9 cellular contexts compared by ENCODE assay signal in the genomic region with DNA sequence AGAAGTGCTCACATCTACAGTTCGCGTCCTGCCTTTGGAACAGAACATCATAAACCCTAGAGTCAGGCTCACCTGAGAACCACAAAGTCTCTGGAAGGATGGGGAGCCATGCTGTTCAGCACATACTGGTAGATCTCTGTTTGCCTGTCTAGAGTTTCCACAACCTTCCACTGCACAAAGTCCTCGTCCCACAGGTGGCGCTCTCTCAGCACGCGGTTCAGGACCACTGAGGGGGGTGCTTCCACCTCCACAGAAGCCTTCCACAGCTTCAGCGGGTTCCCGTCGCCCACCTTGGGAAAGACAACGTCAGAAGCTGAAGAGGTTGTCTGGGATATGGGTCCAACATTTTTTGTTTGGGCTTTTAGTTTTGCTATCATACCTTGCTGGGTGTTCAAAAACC.
A peak's percentile ranks its signal among the peaks of the same experiment; 100 is the strongest.
DNase-seq lines count a peak whose midpoint lies in the region; ATAC-seq and TF ChIP-seq lines count a peak whose summit lies in the region.
"Had no signal": no experiment of that assay in that cellular context is flagged by ENCODE, and none has a peak within 500 bp of the region (broad histone marks: within the 10 kb centered on the region; RNA-seq: fewer than 3 reads in every experiment).

No MANE protein-coding gene starts in this region.

- peaks cover 12% of the 10 kb centered on the region for H3K27me3 Mint-ChIP-seq in HFFc6 (ENCODE audit: insufficient read depth)
- no peaks in the 10 kb centered on the region for H3K27me3 Mint-ChIP-seq in MCF 10A (ENCODE audit: insufficient read depth, unreplicated experiment)

- H3K27ac ChIP-seq in osteoblast (ENCODE audit: low read depth, low read length): peak overlapping the region; percentile 82

- peaks cover 89% of the 10 kb centered on the region for H3K36me3 ChIP-seq in osteoblast (ENCODE audit: insufficient read depth, low read length)

- BruUV-seq in MCF 10A (replicated peaks; lab: Mats Ljungman, UMichigan): no TSS peak

- TF ChIP-seq CTCF in GM12864 (IDR thresholded peaks at IDR 0.05; ENCODE audit: low read depth, low read length, missing control alignments) (peak; percentile 82), HFFc6 (IDR thresholded peaks at IDR 0.05) (peak; percentile 72), MCF 10A (IDR thresholded peaks at IDR 0.05; ENCODE audit: unreplicated experiment) (no peak), osteoblast (IDR thresholded peaks at IDR 0.05; ENCODE audit: extremely low read depth, low read depth, low read length) (peak; percentile 28)

- no peaks in the 10 kb centered on the region for H3K9me3 ChIP-seq in osteoblast (ENCODE audit: low read depth, low read length)

- H3K4me3 Mint-ChIP-seq in HFFc6 (peak overlapping the region; percentile 39), MCF 10A (ENCODE audit: unreplicated experiment) (no peak overlapping the region)

- H3K9me3 Mint-ChIP-seq in HFFc6 (no peaks in the 10 kb centered on the region), MCF 10A (ENCODE audit: unreplicated experiment) (no peaks in the 10 kb centered on the region)

- intact Hi-C loops in MCF 10A (cut with micrococcal nuclease): no loop called here

- H3K36me3 Mint-ChIP-seq in HFFc6 (ENCODE audit: low read depth): peaks cover 86% of the 10 kb centered on the region
- peaks cover 94% of the 10 kb centered on the region for H3K36me3 Mint-ChIP-seq in MCF 10A (ENCODE audit: insufficient read depth, unreplicated experiment)

- CTCF ChIA-PET in MCF 10A (lab: Yijun Ruan, JAX): interaction anchor here (0.7 to 1.4 kb wide), 4 partner anchors 11 to 1387 kb away, joined by 3 to 5 read pairs (median 4); no protein-coding TSS in a partner anchor

- H3K4me2 ChIP-seq in osteoblast (ENCODE audit: insufficient read depth, low read length): no peak overlapping the region

- no peak for ATAC-seq in GM19467 (IDR thresholded peaks at IDR 0.05; ENCODE audit: unreplicated experiment)
- no peak for ATAC-seq in GM21423 (IDR thresholded peaks at IDR 0.05; ENCODE audit: unreplicated experiment)
- no peak for ATAC-seq in HG03442 (IDR thresholded peaks at IDR 0.05; ENCODE audit: unreplicated experiment)

- no peak overlapping the region for H2AFZ ChIP-seq in osteoblast (ENCODE audit: low read length)

- POLR2A ChIA-PET in MCF 10A (lab: Yijun Ruan, JAX): interaction anchor here (1.8 kb wide), 1 partner anchor 9 kb away, joined by 5 read pairs; no protein-coding TSS in a partner anchor

- H3K4me1 Mint-ChIP-seq in HFFc6 (ENCODE audit: low read depth) (peaks cover 74% of the 10 kb centered on the region), MCF 10A (ENCODE audit: insufficient read depth, unreplicated experiment) (no peaks in the 10 kb centered on the region)

- H4K20me1 ChIP-seq in osteoblast (ENCODE audit: insufficient read depth, low read length): peaks cover 6% of the 10 kb centered on the region

- DNase-seq in GM12864 (ENCODE audit: low read depth): peak; percentile 62
- no peak for DNase-seq in HFFc6
- no peak for DNase-seq in MCF 10A (ENCODE audit: unreplicated experiment)
- DNase-seq in osteoblast (ENCODE audit: insufficient read length, low spot score, missing footprints): no peak
- no peak for DNase-seq in NCI-H146 (lab: John Stamatoyannopoulos, UW)
- DNase-seq: activated CD4-positive, alpha-beta T cell treated with anti-CD3 and anti-CD28 coated beads, Interleukin-2, amount 50 U/mL, for 48 hours had no signal

- H3K27ac Mint-ChIP-seq in HFFc6 (peak overlapping the region; percentile 85), MCF 10A (ENCODE audit: low read depth, unreplicated experiment) (peak overlapping the region; percentile 19)

- no peaks in the 10 kb centered on the region for H3K27me3 ChIP-seq in osteoblast (ENCODE audit: insufficient read depth, low read length)

- H3K4me3 ChIP-seq in GM12864 (ENCODE audit: low read depth, low read length) (peak overlapping the region; percentile 44), osteoblast (ENCODE audit: insufficient read depth, low read length) (no peak overlapping the region)

- H3K79me2 ChIP-seq in osteoblast (ENCODE audit: insufficient read depth, low read length): peaks cover 8% of the 10 kb centered on the region

- peaks cover 53% of the 10 kb centered on the region for H3K4me1 ChIP-seq in osteoblast (ENCODE audit: insufficient read depth, low read length)
